23 cellular contexts compared by ENCODE assay signal in genomic region chr11:83697518-83697917, GRCh38.
A peak's percentile ranks its signal among the peaks of the same experiment; 100 is the strongest.
DNase-seq lines count a peak whose midpoint lies in the region; ATAC-seq, FAIRE-seq and TF ChIP-seq lines count a peak whose summit lies in the region.
"Had no signal": no experiment of that assay in that cellular context is flagged by ENCODE, and none has a peak within 500 bp of the region (broad histone marks: within the 10 kb centered on the region; RNA-seq: fewer than 3 reads in every experiment).

No MANE protein-coding gene starts in this region.

- H3K27me3 ChIP-seq in HepG2 (ENCODE audit: control insufficient read depth in 1 of 2, insufficient read depth in 2 of 2, low read length in 2 of 2) (no peaks in the 10 kb centered on the region), right lobe of liver (no peaks in the 10 kb centered on the region), IMR-90 (ENCODE audit: control insufficient read depth, insufficient read depth, low read length) (peaks cover 2% of the 10 kb centered on the region), K562 (ENCODE audit: control insufficient read depth in 2 of 2, insufficient read depth in 2 of 2, low read length in 2 of 2) (no peaks in the 10 kb centered on the region)
- H3K27me3 ChIP-seq: BE2C, BLaER1 had no signal

- no peak overlapping the region for H4K5ac ChIP-seq in IMR-90 (ENCODE audit: low read depth, low read length)

- no peak overlapping the region for H3K9ac ChIP-seq in HepG2 (ENCODE audit: insufficient read depth, low read depth, low read length)
- H3K9ac ChIP-seq in IMR-90 (ENCODE audit: low read depth, low read length), result no peak overlapping the region
- no peak overlapping the region for H3K9ac ChIP-seq in K562 (ENCODE audit: insufficient read depth in 1 of 2, low read depth in 2 of 2, low read length in 2 of 2)
- H3K9ac ChIP-seq: BLaER1 had no signal

- H2AK9ac ChIP-seq in IMR-90 (replicated peaks; ENCODE audit: low read depth, low read length, poor library complexity), result no peak overlapping the region

- H3K4me1 ChIP-seq in HepG2 (ENCODE audit: insufficient read depth, low read length) (no peaks in the 10 kb centered on the region), right lobe of liver (no peaks in the 10 kb centered on the region), IMR-90 (ENCODE audit: control insufficient read depth, insufficient read depth, low read length) (no peaks in the 10 kb centered on the region), K562 (replicated peaks in 1 of 2; ENCODE audit: control insufficient read depth in 2 of 2, insufficient read depth in 2 of 2, low read length in 2 of 2) (no peaks in the 10 kb centered on the region)
- H3K4me1 ChIP-seq: BLaER1 had no signal

- POLR2A ChIA-PET in HepG2 (lab: Yijun Ruan, JAX) (no interaction called here), IMR-90 (lab: Charles Lee; ENCODE audit: unreplicated experiment) (no interaction called here), K562 (lab: Yijun Ruan, JAX) (interaction anchor here (0.6 kb wide), 2 partner anchors 18 to 820 kb away, joined by 3 read pairs; no protein-coding TSS in a partner anchor)

- BruUV-seq in HepG2 (replicated peaks; lab: Mats Ljungman, UMichigan) (no TSS peak), IMR-90 (replicated peaks; lab: Mats Ljungman, UMichigan) (no TSS peak), K562 (replicated peaks; lab: Mats Ljungman, UMichigan) (no TSS peak)

- TF ChIP-seq POLR2A in HepG2 (IDR thresholded peaks at IDR 0.05; ENCODE audit: insufficient read depth in 1 of 2, low read depth in 2 of 2, low read length in 2 of 2) (no peak), right lobe of liver (IDR thresholded peaks at IDR 0.05) (no peak), IMR-90 (IDR thresholded peaks at IDR 0.05; ENCODE audit: low read depth, low read length) (no peak), K562 (conservative IDR thresholded peaks at IDR 0.05) (no peak)

- H3K9me3 ChIP-seq in HepG2 (ENCODE audit: low read length) (no peaks in the 10 kb centered on the region), right lobe of liver (no peaks in the 10 kb centered on the region), IMR-90 (ENCODE audit: control insufficient read depth, insufficient read depth, low read length) (no peaks in the 10 kb centered on the region), K562 (replicated peaks; ENCODE audit: control insufficient read depth, insufficient read depth, low read depth, low read length) (no peaks in the 10 kb centered on the region)
- H3K9me3 ChIP-seq: BE2C, BLaER1 had no signal

- CTCF ChIA-PET in HepG2 (lab: Yijun Ruan, JAX; ENCODE audit: low intra/inter-chr PET ratio, low total read pairs), result no interaction called here
- CTCF ChIA-PET in IMR-90 (lab: Yijun Ruan, JAX), result no interaction called here
- CTCF ChIA-PET in K562 (lab: Yijun Ruan, JAX; ENCODE audit: low intra/inter-chr PET ratio), result no interaction called here

- TF ChIP-seq RAD21 in HepG2 (CRISPR knock-in tag; IDR thresholded peaks at IDR 0.05) (no peak), IMR-90 (IDR thresholded peaks at IDR 0.05; ENCODE audit: low read length) (no peak), K562 (CRISPR knock-in tag; conservative IDR thresholded peaks at IDR 0.05 in 1 of 2, IDR thresholded peaks at IDR 0.05 in 1 of 2) (no peak)

- no peak overlapping the region for H3K18ac ChIP-seq in IMR-90 (ENCODE audit: low read depth, low read length)

- H3K79me2 ChIP-seq in HepG2 (ENCODE audit: insufficient read depth, low read length) (no peaks in the 10 kb centered on the region), K562 (ENCODE audit: control insufficient read depth, insufficient read depth, low read length) (no peaks in the 10 kb centered on the region)

- H3K27ac ChIP-seq in HepG2 (ENCODE audit: extremely low read length, insufficient read depth, low read length) (no peak overlapping the region), right lobe of liver (no peak overlapping the region), IMR-90 (ENCODE audit: insufficient read depth, low read length) (no peak overlapping the region), K562 (ENCODE audit: extremely low read depth, low read depth, low read length) (no peak overlapping the region)
- H3K27ac ChIP-seq: 22Rv1, BLaER1 had no signal

- no peak for FAIRE-seq in HepG2 (lab: Jason Lieb, UNC)
- FAIRE-seq in K562 (lab: Jason Lieb, UNC), result no peak
- peak; percentile 53 for FAIRE-seq in islet of Langerhans (lab: Jason Lieb, UNC)
- FAIRE-seq: G401.6, GM12891, GM19239 had no signal

- no peaks in the 10 kb centered on the region for H4K20me1 ChIP-seq in HepG2 (ENCODE audit: insufficient read depth, low read length)
- no peaks in the 10 kb centered on the region for H4K20me1 ChIP-seq in IMR-90 (ENCODE audit: insufficient read depth, low read length)
- no peaks in the 10 kb centered on the region for H4K20me1 ChIP-seq in K562 (replicated peaks; ENCODE audit: control insufficient read depth, insufficient read depth, low read length)
- H4K20me1 ChIP-seq: BLaER1 had no signal

- no peak overlapping the region for H4K91ac ChIP-seq in IMR-90 (ENCODE audit: insufficient read depth, low read depth, low read length)

- DNase-seq in HepG2 (ENCODE audit: low spot score) (no peak), right lobe of liver (no peak), IMR-90 (no peak), K562 (ENCODE audit: extremely low read depth in 1 of 4, low spot score in 3 of 4) (no peak), DMS114 treated with DMSO at 0.1 percent for 48 hours (lab: John Stamatoyannopoulos, UW; ENCODE audit: unreplicated experiment) (no peak), T-helper 1 cell (no peak)
- DNase-seq in natural killer cell treated with Interleukin-12 subunit alpha and Interleukin-12 subunit beta and Interleukin-15 and Interleukin-18, amount 100 ng/mL, for 72 hours (ENCODE audit: low spot score), result no peak
- DNase-seq: BE2C; C1 segment of cervical spinal cord; CD4-positive, alpha-beta memory T cell; CD4-positive, CD25-positive, alpha-beta regulatory T cell; CD8-positive, alpha-beta memory T cell; COR-L47; DMS 273 treated with DMSO at 0.1 percent for 48 hours; DMS79 treated with DMSO at 0.1 percent for 48 hours; GF-D8 had no signal

- WGBS in HepG2 (ENCODE audit: low lambda C conversion rate), result 35% methylated on average over 2 of the region's 2 CpGs
- WGBS in right lobe of liver (ENCODE audit: insufficient coverage, low coverage, low lambda C conversion rate, missing lambda C conversion rate), result 86% methylated on average over 2 of the region's 2 CpGs
- no CpG with 5 or more reads among the region's 2 CpGs for WGBS in IMR-90 (ENCODE audit: extremely low coverage in 2 of 2, insufficient read length in 1 of 2), 2 experiments
- WGBS in K562 (ENCODE audit: insufficient coverage, low coverage, missing lambda C conversion rate), result 0% methylated on average over 2 of the region's 2 CpGs

- no peak overlapping the region for H3K4me3 Mint-ChIP-seq in natural killer cell treated with Interleukin-12 subunit alpha and Interleukin-12 subunit beta and Interleukin-15 and Interleukin-18, amount 100 ng/mL, for 72 hours
- H3K4me3 Mint-ChIP-seq: CD14-positive monocyte; CD4-positive, alpha-beta memory T cell; CD4-positive, CD25-positive, alpha-beta regulatory T cell; CD8-positive, alpha-beta memory T cell had no signal

- no peaks in the 10 kb centered on the region for H3K79me1 ChIP-seq in IMR-90 (ENCODE audit: low read depth in 1 of 2, low read length in 2 of 2)

- H3K27ac Mint-ChIP-seq in natural killer cell treated with Interleukin-12 subunit alpha and Interleukin-12 subunit beta and Interleukin-15 and Interleukin-18, amount 100 ng/mL, for 72 hours, result no peak overlapping the region
- H3K27ac Mint-ChIP-seq: CD14-positive monocyte; CD4-positive, alpha-beta memory T cell; CD4-positive, CD25-positive, alpha-beta regulatory T cell; CD8-positive, alpha-beta memory T cell had no signal

- dilution Hi-C loops in IMR-90 (cut with HindIII; ENCODE audit: low sequenced_read_pairs, unreplicated experiment), result no loop called here

- H2BK15ac ChIP-seq in IMR-90 (ENCODE audit: low read depth, low read length), result no peak overlapping the region

- H3K4ac ChIP-seq in IMR-90 (ENCODE audit: low read depth, low read length), result no peak overlapping the region

- H3K36me3 ChIP-seq in HepG2 (replicated peaks in 1 of 2; ENCODE audit: control insufficient read depth in 1 of 2, insufficient read depth in 2 of 2, low read length in 2 of 2) (no peaks in the 10 kb centered on the region), right lobe of liver (no peaks in the 10 kb centered on the region), IMR-90 (ENCODE audit: control insufficient read depth, insufficient read depth, low read length) (no peaks in the 10 kb centered on the region), K562 (ENCODE audit: control insufficient read depth, insufficient read depth, low read length) (no peaks in the 10 kb centered on the region)
- H3K36me3 ChIP-seq: BE2C, BLaER1 had no signal

- H3K9me3 Mint-ChIP-seq in natural killer cell treated with Interleukin-12 subunit alpha and Interleukin-12 subunit beta and Interleukin-15 and Interleukin-18, amount 100 ng/mL, for 72 hours, result no peaks in the 10 kb centered on the region

- TF ChIP-seq CTCF in HepG2 (CRISPR knock-in tag; IDR thresholded peaks at IDR 0.05), result no peak
- TF ChIP-seq CTCF in right lobe of liver (IDR thresholded peaks at IDR 0.05), result no peak
- TF ChIP-seq CTCF in IMR-90 (conservative IDR thresholded peaks at IDR 0.05; ENCODE audit: low read depth, low read length), result no peak
- no peak for TF ChIP-seq CTCF in K562 (IDR thresholded peaks at IDR 0.05 in 2 of 3, conservative IDR thresholded peaks at IDR 0.05 in 1 of 3; ENCODE audit: insufficient read depth in 2 of 3, low read depth in 1 of 3, low read length in 3 of 3)

- H2AFZ ChIP-seq in HepG2 (ENCODE audit: low read length) (no peak overlapping the region), IMR-90 (replicated peaks; ENCODE audit: low read length, poor library complexity) (no peak overlapping the region), K562 (ENCODE audit: low read depth, low read length) (no peak overlapping the region)

- no peak overlapping the region for H2BK120ac ChIP-seq in IMR-90 (ENCODE audit: low read depth, low read length)

- no peaks in the 10 kb centered on the region for H3K4me1 Mint-ChIP-seq in natural killer cell treated with Interleukin-12 subunit alpha and Interleukin-12 subunit beta and Interleukin-15 and Interleukin-18, amount 100 ng/mL, for 72 hours (ENCODE audit: low read depth in 2 of 2)
- H3K4me1 Mint-ChIP-seq: CD14-positive monocyte; CD4-positive, alpha-beta memory T cell; CD4-positive, CD25-positive, alpha-beta regulatory T cell; CD8-positive, alpha-beta memory T cell had no signal

- peaks cover 4% of the 10 kb centered on the region for H3K36me3 Mint-ChIP-seq in natural killer cell treated with Interleukin-12 subunit alpha and Interleukin-12 subunit beta and Interleukin-15 and Interleukin-18, amount 100 ng/mL, for 72 hours
- H3K36me3 Mint-ChIP-seq: CD14-positive monocyte; CD4-positive, alpha-beta memory T cell; CD4-positive, CD25-positive, alpha-beta regulatory T cell; CD8-positive, alpha-beta memory T cell had no signal

- no peak overlapping the region for H3K23ac ChIP-seq in IMR-90 (ENCODE audit: low read depth, low read length)

- no peak overlapping the region for H2BK20ac ChIP-seq in IMR-90 (ENCODE audit: low read depth, low read length)

- H3K14ac ChIP-seq in IMR-90 (replicated peaks; ENCODE audit: low read depth, low read length), result no peak overlapping the region

- ATAC-seq in HepG2 (no peak), right lobe of liver (no peak), IMR-90 (ENCODE audit: low read depth) (no peak), K562 (no peak)
- no peak for ATAC-seq in natural killer cell treated with Interleukin-12 subunit alpha and Interleukin-12 subunit beta and Interleukin-15 and Interleukin-18, amount 100 ng/mL, for 72 hours

- intact Hi-C loops in HepG2 (cut with micrococcal nuclease; ENCODE audit: unreplicated experiment) (no loop called here), right lobe of liver (cut with DNase I) (no loop called here), IMR-90 (cut with micrococcal nuclease) (no loop called here), K562 (cut with micrococcal nuclease) (no loop called here)

- no peak overlapping the region for H2BK5ac ChIP-seq in IMR-90 (ENCODE audit: low read depth, low read length, poor library complexity, severe bottlenecking)

- no peak overlapping the region for H3K56ac ChIP-seq in IMR-90 (ENCODE audit: extremely low read depth, insufficient read depth, low read length)

- peaks cover 0 to 7% of the 10 kb centered on the region in 2 donors for H3K27me3 Mint-ChIP-seq in natural killer cell treated with Interleukin-12 subunit alpha and Interleukin-12 subunit beta and Interleukin-15 and Interleukin-18, amount 100 ng/mL, for 72 hours
- H3K27me3 Mint-ChIP-seq: CD4-positive, CD25-positive, alpha-beta regulatory T cell; CD8-positive, alpha-beta memory T cell had no signal

- H3K4me2 ChIP-seq in HepG2 (ENCODE audit: low read depth, low read length), result no peak overlapping the region
- no peak overlapping the region for H3K4me2 ChIP-seq in IMR-90 (ENCODE audit: low read depth, low read length)
- no peak overlapping the region for H3K4me2 ChIP-seq in K562 (ENCODE audit: insufficient read depth, low read length)
- H3K4me2 ChIP-seq: BLaER1 had no signal

- H3K4me3 ChIP-seq in HepG2 (replicated peaks in 1 of 3; ENCODE audit: insufficient read depth in 1 of 3, low read depth in 2 of 3, low read length in 3 of 3), result no peak overlapping the region
- no peak overlapping the region for H3K4me3 ChIP-seq in right lobe of liver
- no peak overlapping the region for H3K4me3 ChIP-seq in IMR-90 (ENCODE audit: insufficient read depth, low read depth, low read length)
- H3K4me3 ChIP-seq in K562, result no peak overlapping the region
- H3K4me3 ChIP-seq: BLaER1 had no signal

- in situ Hi-C loops in HepG2 (cut with HindIII; ENCODE audit: extremely low pct_ligation_motif_present, low pct_unique_long_range_greater_than_20kb) (no loop called here), IMR-90 (cut with MboI; ENCODE audit: low sequenced_read_pairs) (no loop called here), K562 (cut with MboI) (no loop called here)

- H4K8ac ChIP-seq in IMR-90 (ENCODE audit: low read depth in 2 of 2, low read length in 2 of 2), result no peak overlapping the region

- no peaks in the 10 kb centered on the region for H3K9me1 ChIP-seq in IMR-90 (ENCODE audit: insufficient read depth, low read length)
- H3K9me1 ChIP-seq in K562 (ENCODE audit: control insufficient read depth, insufficient read depth, low read length), result no peaks in the 10 kb centered on the region

- no peak overlapping the region for H2AK5ac ChIP-seq in IMR-90 (ENCODE audit: low read depth, low read length)

- no peak for TF ChIP-seq EP300 in HepG2 (IDR thresholded peaks at IDR 0.05; ENCODE audit: low read depth in 2 of 2, low read length in 2 of 2)
- TF ChIP-seq EP300 in HepG2 (CRISPR knock-in tag; IDR thresholded peaks at IDR 0.05; ENCODE audit: borderline replicate concordance), result no peak
- TF ChIP-seq EP300 in K562 (IDR thresholded peaks at IDR 0.05; ENCODE audit: low read length), result no peak

Comparison
In these comparisons a context has a peak if more than half of its experiments do, and no peak if none do; other contexts are left out.
1. Of the 241 proteins assayed by ChIP-seq in both HepG2 and K562: peak only in HepG2: none; only in K562: MAFG; in both: MAFF and MAFK; in neither: 238.